ENCODE assay signal across 12 cellular contexts in genomic region chr20:50320005-50320909, GRCh38.
A peak's percentile ranks its signal among the peaks of the same experiment; 100 is the strongest.
DNase-seq lines count a peak whose midpoint lies in the region; ATAC-seq and TF ChIP-seq lines count a peak whose summit lies in the region.
"Had no signal": no experiment of that assay in that cellular context is flagged by ENCODE, and none has a peak within 500 bp of the region (broad histone marks: within the 10 kb centered on the region; RNA-seq: fewer than 3 reads in every experiment).

No MANE protein-coding gene starts in this region.

- no peaks in the 10 kb centered on the region for H3K9me2 ChIP-seq in PC-9 (ENCODE audit: insufficient read depth)

- no peak for ATAC-seq in HG03045 (IDR thresholded peaks at IDR 0.05; ENCODE audit: unreplicated experiment)
- ATAC-seq: stimulated activated naive B cell treated with anti-CD40 and anti-IgM and Interleukin-4, amounts not matched to agents 10 μg/mL and 1 μg/mL and 100 μg/mL, for 72 hours had no signal

- BruUV-seq in PC-9 (replicated peaks; lab: Mats Ljungman, UMichigan), result TSS peak; percentile 57

- peak overlapping the region in 1 of 2 donors; percentile 46 for H3K9ac ChIP-seq in colonic mucosa (ENCODE audit: low read depth in 2 of 2, low read length in 2 of 2)

- CTCF ChIA-PET in PC-9 (lab: Charles Lee), result interaction anchor here (0.5 kb wide), 1 partner anchor 66 kb away, joined by 7 read pairs; no protein-coding TSS in a partner anchor

- H3K27ac Mint-ChIP-seq in type B pancreatic cell, result peak overlapping the region; percentile 68
- H3K27ac Mint-ChIP-seq: activated B cell treated with CpG ODN at 0.5 μM for 24 hours; activated naive CD8-positive, alpha-beta T cell; stimulated activated naive B cell treated with anti-CD40 and anti-IgM and Interleukin-4, amounts not matched to agents 10 μg/mL and 1 μg/mL and 100 μg/mL, for 72 hours had no signal

- intact Hi-C loops in PC-9 (cut with micrococcal nuclease; ENCODE audit: unreplicated experiment) (no loop called here), colonic mucosa (cut with DNase I) (no loop called here)

- no peaks in the 10 kb centered on the region for H3K9me3 ChIP-seq in PC-9 (ENCODE audit: insufficient read depth, low read depth)
- no peaks in the 10 kb centered on the region for H3K9me3 ChIP-seq in colonic mucosa
- no peaks in the 10 kb centered on the region for H3K9me3 ChIP-seq in muscle layer of duodenum (ENCODE audit: control insufficient read depth in 1 of 2, low read length in 2 of 2)

- peaks cover 12% of the 10 kb centered on the region for H3K4me1 Mint-ChIP-seq in type B pancreatic cell (ENCODE audit: unreplicated experiment)
- H3K4me1 Mint-ChIP-seq: activated B cell treated with CpG ODN at 0.5 μM for 24 hours had no signal

- peak overlapping the region; percentile 99 for H3K4me2 ChIP-seq in PC-9

- peaks cover 43% of the 10 kb centered on the region for H3K4me1 ChIP-seq in PC-9 (replicated peaks; ENCODE audit: insufficient read depth)
- no peaks in the 10 kb centered on the region for H3K4me1 ChIP-seq in colonic mucosa
- peaks cover 0 to 5% of the 10 kb centered on the region in 2 donors for H3K4me1 ChIP-seq in muscle layer of duodenum (ENCODE audit: control insufficient read depth in 1 of 2, insufficient read depth in 2 of 2, low read length in 2 of 2)

- TF ChIP-seq POLR2A in erythroblast (IDR thresholded peaks at IDR 0.05; ENCODE audit: low read length), result no peak

- DNase-seq in PC-9 (peak in 1 of 2 experiments; percentile 52), colonic mucosa (no peak), type B pancreatic cell (ENCODE audit: extremely low spot score, unreplicated experiment) (no peak), NCI-H446 (lab: John Stamatoyannopoulos, UW) (no peak), erythroblast (lab: John Stamatoyannopoulos, UW) (no peak)
- DNase-seq: activated B cell treated with CpG ODN at 0.5 μM for 24 hours; NCI-H2029; stimulated activated CD4-positive, alpha-beta T cell treated with anti-CD3 and anti-CD28 coated beads, Interleukin-12 subunit alpha, Interleukin-12 subunit beta, amount 100 ng/mL, for 4 hours; stimulated activated naive B cell treated with anti-CD40 and anti-IgM and Interleukin-4, amounts not matched to agents 10 μg/mL and 1 μg/mL and 100 μg/mL, for 72 hours had no signal

- peak overlapping the region; percentile 67 for H2AFZ ChIP-seq in PC-9

- H3K36me3 ChIP-seq in PC-9 (ENCODE audit: low read depth), result peaks cover 24% of the 10 kb centered on the region
- H3K36me3 ChIP-seq in colonic mucosa, result no peaks in the 10 kb centered on the region
- no peaks in the 10 kb centered on the region for H3K36me3 ChIP-seq in muscle layer of duodenum (ENCODE audit: control insufficient read depth in 1 of 2, insufficient read depth in 2 of 2, low read length in 2 of 2)

- H3K9me3 Mint-ChIP-seq in type B pancreatic cell, result no peaks in the 10 kb centered on the region
- H3K9me3 Mint-ChIP-seq: activated B cell treated with CpG ODN at 0.5 μM for 24 hours had no signal

- peak overlapping the region; percentile 32 for H3K4me3 Mint-ChIP-seq in type B pancreatic cell
- H3K4me3 Mint-ChIP-seq: activated B cell treated with CpG ODN at 0.5 μM for 24 hours; activated naive CD8-positive, alpha-beta T cell; stimulated activated naive B cell treated with anti-CD40 and anti-IgM and Interleukin-4, amounts not matched to agents 10 μg/mL and 1 μg/mL and 100 μg/mL, for 72 hours had no signal

- POLR2A ChIA-PET in PC-9 (lab: Charles Lee; ENCODE audit: unreplicated experiment), result interaction anchor here (0.7 kb wide), 1 partner anchor 27 kb away, joined by 5 read pairs; no protein-coding TSS in a partner anchor

- no peaks in the 10 kb centered on the region for H4K20me1 ChIP-seq in PC-9 (ENCODE audit: insufficient read depth)

- H3K36me3 Mint-ChIP-seq in type B pancreatic cell, result peaks cover 3% of the 10 kb centered on the region
- H3K36me3 Mint-ChIP-seq: activated naive CD8-positive, alpha-beta T cell; stimulated activated naive B cell treated with anti-CD40 and anti-IgM and Interleukin-4, amounts not matched to agents 10 μg/mL and 1 μg/mL and 100 μg/mL, for 72 hours had no signal

- peaks cover 45% of the 10 kb centered on the region for H3K79me2 ChIP-seq in PC-9 (ENCODE audit: low read depth)

- TF ChIP-seq CTCF in PC-9 (conservative IDR thresholded peaks at IDR 0.05), result no peak
- TF ChIP-seq CTCF in colonic mucosa (IDR thresholded peaks at IDR 0.05), result no peak
- TF ChIP-seq CTCF in type B pancreatic cell (conservative IDR thresholded peaks at IDR 0.05), result no peak

- H3K27me3 Mint-ChIP-seq in type B pancreatic cell, result peaks cover 7% of the 10 kb centered on the region
- H3K27me3 Mint-ChIP-seq: activated naive CD8-positive, alpha-beta T cell had no signal

- H3F3A ChIP-seq in PC-9 (ENCODE audit: insufficient read depth, low read depth), result peaks cover 28% of the 10 kb centered on the region

- H3K27me3 ChIP-seq in PC-9 (ENCODE audit: insufficient read depth, low read depth) (no peaks in the 10 kb centered on the region), colonic mucosa (no peaks in the 10 kb centered on the region), muscle layer of duodenum (ENCODE audit: low read depth, low read length) (no peaks in the 10 kb centered on the region)

- peak overlapping the region; percentile 95 for H3K27ac ChIP-seq in PC-9
- H3K27ac ChIP-seq in colonic mucosa, result peak overlapping the region; percentile 62
- H3K27ac ChIP-seq in muscle layer of duodenum (ENCODE audit: low read length), result peak overlapping the region; percentile 64

- H3K4me3 ChIP-seq in PC-9, result peak overlapping the region; percentile 67
- H3K4me3 ChIP-seq in colonic mucosa, result no peak overlapping the region
- peak overlapping the region; percentile 5 to 37 for H3K4me3 ChIP-seq in muscle layer of duodenum (ENCODE audit: low read depth in 1 of 2, low read length in 2 of 2)
